Comparison of ENCODE assay signal across 19 cellular contexts in genomic region chr1:183520379-183520778, GRCh38. TPM values are rescaled to one million over a fixed set of nuclear protein-coding genes. Genes with fewer than 3 reads are reported as not detected.
A peak's percentile ranks its signal among the peaks of the same experiment; 100 is the strongest.
DNase-seq lines count a peak whose midpoint lies in the region; ATAC-seq, FAIRE-seq and TF ChIP-seq lines count a peak whose summit lies in the region.
"Had no signal": no experiment of that assay in that cellular context is flagged by ENCODE, and none has a peak within 500 bp of the region (broad histone marks: within the 10 kb centered on the region; RNA-seq: fewer than 3 reads in every experiment).

No MANE protein-coding gene starts in this region.

- H2AFZ ChIP-seq in mammary epithelial cell (ENCODE audit: low read depth, low read length) (no peak overlapping the region), K562 (ENCODE audit: low read depth, low read length) (no peak overlapping the region)

- dilution Hi-C loops in mammary epithelial cell (cut with HindIII; ENCODE audit: low sequenced_read_pairs) = no loop called here

- H3K4me1 ChIP-seq in mammary epithelial cell (ENCODE audit: insufficient read depth, low read length) (peaks cover 20% of the 10 kb centered on the region), K562 (replicated peaks in 1 of 2; ENCODE audit: control insufficient read depth in 2 of 2, insufficient read depth in 2 of 2, low read length in 2 of 2) (no peaks in the 10 kb centered on the region)

- H3K27me3 ChIP-seq in mammary epithelial cell (ENCODE audit: insufficient read depth, low read length) (no peaks in the 10 kb centered on the region), K562 (ENCODE audit: control insufficient read depth in 2 of 2, insufficient read depth in 2 of 2, low read length in 2 of 2) (no peaks in the 10 kb centered on the region)

- no peak overlapping the region for H3K4me3 ChIP-seq in mammary epithelial cell (replicated peaks in 1 of 3; ENCODE audit: insufficient read depth in 1 of 3, low read depth in 2 of 3, low read length in 3 of 3)
- no peak overlapping the region for H3K4me3 ChIP-seq in K562

- H3K4me2 ChIP-seq in mammary epithelial cell (ENCODE audit: insufficient read depth, low read depth, low read length) = no peak overlapping the region
- no peak overlapping the region for H3K4me2 ChIP-seq in K562 (ENCODE audit: insufficient read depth, low read length)

- H3K27ac ChIP-seq in mammary epithelial cell (ENCODE audit: insufficient read depth, low read depth, low read length) = no peak overlapping the region
- H3K27ac ChIP-seq in K562 (ENCODE audit: extremely low read depth, low read depth, low read length) = no peak overlapping the region

- TF ChIP-seq CTCF in MCF 10A (IDR thresholded peaks at IDR 0.05; ENCODE audit: unreplicated experiment) (no peak), mammary epithelial cell (conservative IDR thresholded peaks at IDR 0.05 in 1 of 2, IDR thresholded peaks at IDR 0.05 in 1 of 2; ENCODE audit: extremely low read depth in 1 of 2, insufficient read depth in 1 of 2, low read depth in 1 of 2, low read length in 2 of 2) (no peak), K562 (IDR thresholded peaks at IDR 0.05 in 2 of 3, conservative IDR thresholded peaks at IDR 0.05 in 1 of 3; ENCODE audit: insufficient read depth in 2 of 3, low read depth in 1 of 3, low read length in 3 of 3) (no peak)

- no peak overlapping the region for H3K4me3 Mint-ChIP-seq in MCF 10A (ENCODE audit: unreplicated experiment)
- no peak overlapping the region for H3K4me3 Mint-ChIP-seq in activated T-helper 2 cell treated with anti-CD3 and anti-CD28 coated beads, Interferon-gamma antibody, Interleukin-2, Interleukin-4, amounts not matched to agents 10 μg/mL and 5 μg/mL and 100 μg/mL, durations not matched to agents 14 hours and 24 hours and 36 hours (ENCODE audit: low read depth)
- H3K4me3 Mint-ChIP-seq: CD4-positive, alpha-beta T cell; HFFc6 had no signal

- H3K79me2 ChIP-seq in mammary epithelial cell (ENCODE audit: insufficient read depth, low read length) (peaks cover 23% of the 10 kb centered on the region), K562 (ENCODE audit: control insufficient read depth, insufficient read depth, low read length) (no peaks in the 10 kb centered on the region)

- H3K9me3 ChIP-seq in mammary epithelial cell (replicated peaks; ENCODE audit: insufficient read depth, low read length) (no peaks in the 10 kb centered on the region), K562 (replicated peaks; ENCODE audit: control insufficient read depth, insufficient read depth, low read depth, low read length) (no peaks in the 10 kb centered on the region)

- H3K27ac Mint-ChIP-seq in MCF 10A (ENCODE audit: low read depth, unreplicated experiment) = peak overlapping the region; percentile 17
- H3K27ac Mint-ChIP-seq in activated T-helper 2 cell treated with anti-CD3 and anti-CD28 coated beads, Interferon-gamma antibody, Interleukin-2, Interleukin-4, amounts not matched to agents 10 μg/mL and 5 μg/mL and 100 μg/mL, durations not matched to agents 14 hours and 24 hours and 36 hours = no peak overlapping the region
- H3K27ac Mint-ChIP-seq: CD4-positive, alpha-beta T cell; HFFc6 had no signal

- H3K9ac ChIP-seq in mammary epithelial cell (ENCODE audit: insufficient read depth, low read length) (no peak overlapping the region), K562 (ENCODE audit: insufficient read depth in 1 of 2, low read depth in 2 of 2, low read length in 2 of 2) (no peak overlapping the region)

- FAIRE-seq in K562 (lab: Jason Lieb, UNC) = peak; percentile 11
- FAIRE-seq: GM12891, HepG2, HTR-8/SVneo had no signal

- H4K20me1 ChIP-seq in mammary epithelial cell (ENCODE audit: insufficient read depth, low read length) (no peaks in the 10 kb centered on the region), K562 (replicated peaks; ENCODE audit: control insufficient read depth, insufficient read depth, low read length) (no peaks in the 10 kb centered on the region)

- peaks cover 56% of the 10 kb centered on the region for H3K36me3 Mint-ChIP-seq in MCF 10A (ENCODE audit: insufficient read depth, unreplicated experiment)
- H3K36me3 Mint-ChIP-seq in activated T-helper 2 cell treated with anti-CD3 and anti-CD28 coated beads, Interferon-gamma antibody, Interleukin-2, Interleukin-4, amounts not matched to agents 10 μg/mL and 5 μg/mL and 100 μg/mL, durations not matched to agents 14 hours and 24 hours and 36 hours (ENCODE audit: low read depth) = peaks cover 53% of the 10 kb centered on the region

- no peaks in the 10 kb centered on the region for H3K9me1 ChIP-seq in K562 (ENCODE audit: control insufficient read depth, insufficient read depth, low read length)

- CTCF ChIA-PET in MCF 10A (lab: Yijun Ruan, JAX) (no interaction called here), mammary epithelial cell (lab: Charles Lee; ENCODE audit: low non-redundant PET) (no interaction called here), K562 (lab: Yijun Ruan, JAX; ENCODE audit: low intra/inter-chr PET ratio) (no interaction called here)

- DNase-seq in MCF 10A (ENCODE audit: unreplicated experiment) = no peak
- DNase-seq in mammary epithelial cell = no peak
- no peak for DNase-seq in K562 (ENCODE audit: extremely low read depth in 1 of 4, low spot score in 3 of 4)
- peak in 23 of 42 donors; percentile 3 to 61 (median 24) for DNase-seq in head of caudate nucleus
- DNase-seq in activated T-helper 2 cell treated with anti-CD3 and anti-CD28 coated beads, Interferon-gamma antibody, Interleukin-2, Interleukin-4, amounts not matched to agents 10 μg/mL and 5 μg/mL and 100 μg/mL, durations not matched to agents 14 hours and 24 hours and 36 hours (ENCODE audit: low spot score) = no peak
- DNase-seq in activated T-cell treated with anti-CD3 and anti-CD28 coated beads, Interleukin-2, amount 50 U/mL, for 48 hours = no peak
- DNase-seq: 8988T; AML-193; C1 segment of cervical spinal cord; CD4-positive, alpha-beta T cell; DMS153; DMS79 treated with DMSO at 0.1 percent for 48 hours; EL; HCEC 1CT; HFFc6 had no signal

- no peak for TF ChIP-seq POLR2A in K562 (conservative IDR thresholded peaks at IDR 0.05)

- TF ChIP-seq RAD21 in K562 (CRISPR knock-in tag; conservative IDR thresholded peaks at IDR 0.05 in 1 of 2, IDR thresholded peaks at IDR 0.05 in 1 of 2) = no peak

- no peak for TF ChIP-seq EP300 in K562 (IDR thresholded peaks at IDR 0.05; ENCODE audit: low read length)

- peaks cover 27% of the 10 kb centered on the region for H3K4me1 Mint-ChIP-seq in MCF 10A (ENCODE audit: insufficient read depth, unreplicated experiment)
- H3K4me1 Mint-ChIP-seq in activated T-helper 2 cell treated with anti-CD3 and anti-CD28 coated beads, Interferon-gamma antibody, Interleukin-2, Interleukin-4, amounts not matched to agents 10 μg/mL and 5 μg/mL and 100 μg/mL, durations not matched to agents 14 hours and 24 hours and 36 hours (ENCODE audit: low read depth) = peaks cover 4% of the 10 kb centered on the region

- H3K36me3 ChIP-seq in mammary epithelial cell (ENCODE audit: insufficient read depth, low read length) (peaks cover 29% of the 10 kb centered on the region), K562 (ENCODE audit: control insufficient read depth, insufficient read depth, low read length) (peaks cover 84% of the 10 kb centered on the region)

- intact Hi-C loops in MCF 10A (cut with micrococcal nuclease) = no loop called here
- intact Hi-C loops in mammary epithelial cell (cut with micrococcal nuclease) = no loop called here
- intact Hi-C loops in K562 (cut with micrococcal nuclease) = no loop called here
- intact Hi-C loops in head of caudate nucleus (cut with DNase I) = no loop called here
- intact Hi-C loops in activated T-helper 2 cell treated with anti-CD3 and anti-CD28 coated beads, Interferon-gamma antibody, Interleukin-2, Interleukin-4, amounts not matched to agents 10 μg/mL and 5 μg/mL and 100 μg/mL, durations not matched to agents 14 hours and 24 hours and 36 hours (cut with micrococcal nuclease) = no loop called here

- in situ Hi-C loops in mammary epithelial cell (cut with MboI; ENCODE audit: low sequenced_read_pairs in 2 of 2) (no loop called here), K562 (cut with MboI) (no loop called here)

- no peaks in the 10 kb centered on the region for H3K27me3 Mint-ChIP-seq in MCF 10A (ENCODE audit: insufficient read depth, unreplicated experiment)
- H3K27me3 Mint-ChIP-seq in activated T-helper 2 cell treated with anti-CD3 and anti-CD28 coated beads, Interferon-gamma antibody, Interleukin-2, Interleukin-4, amounts not matched to agents 10 μg/mL and 5 μg/mL and 100 μg/mL, durations not matched to agents 14 hours and 24 hours and 36 hours (ENCODE audit: low read depth) = no peaks in the 10 kb centered on the region
- H3K27me3 Mint-ChIP-seq: CD4-positive, alpha-beta T cell had no signal

- ATAC-seq in K562 = no peak
- ATAC-seq in HG02571 (IDR thresholded peaks at IDR 0.05; ENCODE audit: unreplicated experiment) = no peak
- ATAC-seq: HepG2 had no signal

- H3K9me3 Mint-ChIP-seq in MCF 10A (ENCODE audit: unreplicated experiment) = no peaks in the 10 kb centered on the region
- no peaks in the 10 kb centered on the region for H3K9me3 Mint-ChIP-seq in activated T-helper 2 cell treated with anti-CD3 and anti-CD28 coated beads, Interferon-gamma antibody, Interleukin-2, Interleukin-4, amounts not matched to agents 10 μg/mL and 5 μg/mL and 100 μg/mL, durations not matched to agents 14 hours and 24 hours and 36 hours
- H3K9me3 Mint-ChIP-seq: CD4-positive, alpha-beta T cell; HFFc6 had no signal

- WGBS in mammary epithelial cell (ENCODE audit: low coverage, missing lambda C conversion rate) = 100% methylated on average over 1 of the region's 1 CpG
- WGBS in K562 (ENCODE audit: insufficient coverage, low coverage, missing lambda C conversion rate) = 88% methylated on average over 1 of the region's 1 CpG

- POLR2A ChIA-PET in MCF 10A (lab: Yijun Ruan, JAX) (interaction anchor here (1.2 kb wide), 1 partner anchor 47 kb away, joined by 3 read pairs; no protein-coding TSS in a partner anchor), K562 (lab: Yijun Ruan, JAX) (no interaction called here)

- BruUV-seq in MCF 10A (replicated peaks; lab: Mats Ljungman, UMichigan) (no TSS peak), mammary epithelial cell (replicated peaks; lab: Mats Ljungman, UMichigan) (no TSS peak), K562 (replicated peaks; lab: Mats Ljungman, UMichigan) (no TSS peak)

RNA-seq across cellular contexts. Expression of gene SMG7, which starts 48.1 kb away (rescaled TPM):
- total RNA-seq in MCF 10A (2022) (101 and 107 TPM in 2 replicates), mammary epithelial cell (10 to 100 TPM; 31.8 to 64.2 TPM), K562 (2014; rRNA removed) (23.4 and 28.1 TPM in 2 replicates), K562 (2014; rRNA removed; fragmentation: Illumina TruSeq; extraction: Trizol) (28.1 and 30.9 TPM in 2 replicates), K562 (2015; rRNA removed; fragmentation: Illumina TruSeq; extraction: Trizol) (29.0 and 30.4 TPM in 2 replicates), K562 (2021) (62.1 and 69.7 TPM in 2 replicates)
- polyA plus RNA-seq in mammary epithelial cell (37.7 TPM), K562 (2011; rRNA removed) (59.0 and 64.8 TPM in 2 replicates), K562 (2014; fragmentation: Illumina TruSeq; extraction: Trizol) (59.9 and 74.6 TPM in 2 replicates), K562 (2014; fragmentation: Nextera tagmentation; extraction: Ambion mirVana) (10 to 100 TPM; 12.4 to 12.5 TPM), K562 (2014; rRNA removed) (34.6 and 38.7 TPM in 2 replicates)
- 82.6 TPM for polyA minus RNA-seq in mammary epithelial cell
- total RNA-seq in K562 (2011; cell fraction: chromatin; rRNA removed; ENCODE audit: low replicate concordance) = 62.4 and 123 TPM in 2 replicates
- total RNA-seq in K562 (2011; cell fraction: nucleolus; rRNA removed) = 36.4 and 37.6 TPM in 2 replicates
- total RNA-seq in K562 (2011; cell fraction: nucleoplasm; rRNA removed) = 49.6 and 67.6 TPM in 2 replicates
- polyA plus RNA-seq in K562 (2011; cell fraction: cytosol; rRNA removed) = 41.6 and 49.6 TPM in 2 replicates
- 69.9 and 76.0 TPM in 2 replicates for polyA plus RNA-seq in K562 (2011; cell fraction: nucleus; rRNA removed)
- polyA plus RNA-seq in K562 (2012) = 28.7 and 36.9 TPM in 2 replicates
- polyA minus RNA-seq in K562 (2011; rRNA and poly(A)+ RNA removed) = 89.9 and 91.6 TPM in 2 replicates
- polyA minus RNA-seq in K562 (2011; cell fraction: cytosol; rRNA and poly(A)+ RNA removed) = 38.0 and 42.5 TPM in 2 replicates
- polyA minus RNA-seq in K562 (2011; cell fraction: nucleus; rRNA and poly(A)+ RNA removed) = 55.1 and 87.4 TPM in 2 replicates
- 63.3 and 65.0 TPM in 2 replicates for total RNA-seq in activated T-helper 2 cell treated with anti-CD3 and anti-CD28 coated beads, Interferon-gamma antibody, Interleukin-2, Interleukin-4, amounts not matched to agents 10 μg/mL and 5 μg/mL and 100 μg/mL, durations not matched to agents 14 hours and 24 hours and 36 hours

Comparison
In these comparisons a context has a peak if more than half of its experiments do, and no peak if none do; other contexts are left out.
1. DNase-seq: peak in head of caudate nucleus (23 of 42); none in MCF 10A (single experiment), mammary epithelial cell (single experiment), K562 (0 of 4), activated T-helper 2 cell treated with anti-CD3 and anti-CD28 coated beads, Interferon-gamma antibody, Interleukin-2, Interleukin-4, amounts not matched to agents 10 μg/mL and 5 μg/mL and 100 μg/mL, durations not matched to agents 14 hours and 24 hours and 36 hours (single experiment) and activated T-cell treated with anti-CD3 and anti-CD28 coated beads, Interleukin-2, amount 50 U/mL, for 48 hours (0 of 2).